Comparison of ENCODE assay signal across 18 cellular contexts in genomic region chr1:56533621-56534020, GRCh38. TPM values are rescaled to one million over a fixed set of nuclear protein-coding genes. Genes with fewer than 3 reads are reported as not detected.
DNase-seq lines count a peak whose midpoint lies in the region; ATAC-seq, FAIRE-seq and TF ChIP-seq lines count a peak whose summit lies in the region.
"Had no signal": no experiment of that assay in that cellular context is flagged by ENCODE, and none has a peak within 500 bp of the region (broad histone marks: within the 10 kb centered on the region; RNA-seq: fewer than 3 reads in every experiment).

No MANE protein-coding gene starts in this region.

- FAIRE-seq in bronchial epithelial cell (lab: Jason Lieb, UNC): no peak

- no peak for TF ChIP-seq CTCF in bronchial epithelial cell (IDR thresholded peaks at IDR 0.05; ENCODE audit: insufficient read depth, low read length, severe bottlenecking)

- no peaks in the 10 kb centered on the region for H3K27me3 ChIP-seq in bronchial epithelial cell (ENCODE audit: control insufficient read depth, insufficient read depth, low read length)
- H3K27me3 ChIP-seq: esophagus squamous epithelium, uterus had no signal

- H3K4me3 ChIP-seq in bronchial epithelial cell (ENCODE audit: low read depth, low read length): no peak overlapping the region
- H3K4me3 ChIP-seq: esophagus squamous epithelium, uterus had no signal

- H3K36me3 ChIP-seq in bronchial epithelial cell (ENCODE audit: control insufficient read depth, insufficient read depth, low read length): no peaks in the 10 kb centered on the region
- H3K36me3 ChIP-seq: uterus had no signal

- DNase-seq in bronchial epithelial cell (ENCODE audit: low read depth) (peak; percentile 95), EL (no peak), activated gamma-delta T cell (lab: John Stamatoyannopoulos, UW) (no peak), H4 (ENCODE audit: low spot score) (no peak)
- DNase-seq: activated T-cell treated with anti-CD3 and anti-CD28 coated beads, Interleukin-2, amount 50 U/mL, for 4 hours; cortex of kidney; DMS79; esophagus squamous epithelium; hippocampal formation; natural killer cell; NCI-H1417; NCI-H345; uterus had no signal

- ATAC-seq in GM18861 (IDR thresholded peaks at IDR 0.05; ENCODE audit: unreplicated experiment): peak; percentile 81
- peak; percentile 73 for ATAC-seq in GM21576 (IDR thresholded peaks at IDR 0.05; ENCODE audit: unreplicated experiment)
- ATAC-seq in HG03159 (IDR thresholded peaks at IDR 0.05; ENCODE audit: unreplicated experiment): peak; percentile 55
- no peak for ATAC-seq in HG03097 (IDR thresholded peaks at IDR 0.05; ENCODE audit: low FRiP score, unreplicated experiment)
- ATAC-seq: activated T-cell treated with anti-CD3 and anti-CD28 coated beads, Interleukin-2, amount 50 U/mL, for 4 hours; natural killer cell had no signal

RNA-seq across cellular contexts. Expression of gene PLPP3, which starts 45.7 kb away (rescaled TPM):
- 2.2 and 3.4 TPM in 2 replicates for total RNA-seq in bronchial epithelial cell
- 5.8 and 7.9 TPM in 2 replicates for total RNA-seq in H4 (2014; rRNA removed; shearing (Covaris generic))
- total RNA-seq: T-helper 1 cell treated with Interleukin-12 subunit alpha and Interleukin-12 subunit beta and Interleukin-4 antibody, amounts not matched to agents 30 ng/mL and 1 ng/mL, for 36 hours had no signal
